ENCODE assay signal across 10 cellular contexts in the genomic region with DNA sequence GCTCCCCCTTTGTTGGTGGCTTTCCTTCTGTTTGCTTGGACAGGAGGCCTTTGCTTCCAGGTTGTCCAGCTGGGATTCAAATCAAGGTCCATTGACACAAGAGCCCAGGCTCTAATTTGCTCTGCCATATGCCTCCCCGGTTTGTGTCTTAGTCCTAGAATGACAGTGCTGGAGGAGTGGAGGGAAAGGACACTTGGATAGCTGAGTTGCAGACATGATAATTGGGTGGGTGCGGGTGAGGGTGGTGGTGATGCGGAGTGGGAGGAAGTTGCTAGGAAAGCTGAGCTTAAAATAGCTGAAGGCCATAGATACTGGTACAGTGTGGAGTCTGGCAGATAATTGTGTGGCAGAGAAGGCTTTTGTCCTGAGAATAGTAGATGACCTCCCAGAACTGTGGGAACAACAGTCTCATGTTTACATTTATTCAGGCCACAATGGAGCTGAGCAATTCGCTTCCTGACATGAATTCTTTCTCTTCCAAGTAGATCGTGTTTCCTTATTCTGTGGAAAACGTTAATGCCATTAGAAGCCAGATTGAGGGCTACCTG. TPM values are rescaled to one million over a fixed set of nuclear protein-coding genes. Genes with fewer than 3 reads are reported as not detected.
DNase-seq lines count a peak whose midpoint lies in the region; ATAC-seq and TF ChIP-seq lines count a peak whose summit lies in the region.
"Had no signal": no experiment of that assay in that cellular context is flagged by ENCODE, and none has a peak within 500 bp of the region (broad histone marks: within the 10 kb centered on the region; RNA-seq: fewer than 3 reads in every experiment).

No MANE protein-coding gene starts in this region.

- H3K4me1 ChIP-seq in SK-N-SH (ENCODE audit: control insufficient read depth in 1 of 2, insufficient read depth in 2 of 2, low read depth in 1 of 2, low read length in 1 of 2) (peaks cover 20 to 28% of the 10 kb centered on the region in 2 experiments; a peak in 3 of 4 replicates), skeletal muscle tissue (ENCODE audit: control insufficient read depth in 3 of 3, insufficient read depth in 3 of 3, low read length in 3 of 3) (peaks cover 64 to 74% (median 72%) of the 10 kb centered on the region in 3 donors)

- peaks cover 25% of the 10 kb centered on the region for H3F3A ChIP-seq in SK-N-SH (replicated peaks; ENCODE audit: insufficient read depth)

- peaks cover 11 to 48% of the 10 kb centered on the region in 2 experiments for H3K36me3 ChIP-seq in SK-N-SH (replicated peaks in 1 of 2; ENCODE audit: control insufficient read depth in 1 of 2, insufficient read depth in 2 of 2, low read length in 1 of 2)
- peaks cover 0 to 2% (median 0%) of the 10 kb centered on the region in 3 donors for H3K36me3 ChIP-seq in skeletal muscle tissue (ENCODE audit: control insufficient read depth in 3 of 3, insufficient read depth in 3 of 3, low read length in 3 of 3)

- no peak overlapping the region for H3K9ac ChIP-seq in SK-N-SH
- peak overlapping the region; percentile 54 to 83 (median 70) for H3K9ac ChIP-seq in skeletal muscle tissue (ENCODE audit: low read depth in 1 of 3, low read length in 3 of 3)

- peaks cover 0 to 2% (median 2%) of the 10 kb centered on the region in 3 donors for H3K27me3 Mint-ChIP-seq in CD14-positive monocyte (ENCODE audit: low read depth in 3 of 3)

- 80% methylated on average over 6 of the region's 6 CpGs for WGBS in SK-N-SH (ENCODE audit: low lambda C conversion rate)

- TF ChIP-seq CTCF in SK-N-SH (IDR thresholded peaks at IDR 0.05) (no peak), CD14-positive monocyte (IDR thresholded peaks at IDR 0.05) (no peak)

- POLR2A ChIA-PET in SK-N-SH (lab: Yijun Ruan, JAX) = no interaction called here

- H3K4me3 ChIP-seq in SK-N-SH (ENCODE audit: low read depth in 2 of 2, low read length in 1 of 2) (no peak overlapping the region), skeletal muscle tissue (ENCODE audit: low read length in 3 of 3) (peak overlapping the region in 2 of 3 donors; percentile 2 to 30)

- no peak for TF ChIP-seq EP300 in SK-N-SH (IDR thresholded peaks at IDR 0.05; ENCODE audit: borderline replicate concordance in 1 of 2, low read depth in 1 of 2, low read length in 1 of 2)

- peak; percentile 31 for DNase-seq in DMS 273 (lab: John Stamatoyannopoulos, UW; ENCODE audit: unreplicated experiment)
- no peak for DNase-seq in DMS 273 treated with DMSO at 0.1 percent for 48 hours (lab: John Stamatoyannopoulos, UW)
- DNase-seq in SK-N-SH = peak; percentile 50
- peak; percentile 37 for DNase-seq in left cardiac atrium
- DNase-seq in CD14-positive monocyte (ENCODE audit: low spot score) = no peak
- DNase-seq: NCI-H510A had no signal

- intact Hi-C loops in left cardiac atrium (cut with DNase I) = no loop called here
- intact Hi-C loops in CD14-positive monocyte (cut with micrococcal nuclease) = no loop called here

- H3K9me2 ChIP-seq in SK-N-SH = no peaks in the 10 kb centered on the region

- peaks cover 17 to 43% (median 36%) of the 10 kb centered on the region in 7 donors for H3K9me3 Mint-ChIP-seq in CD14-positive monocyte

- peak overlapping the region in 1 of 2 donors; percentile 31 for H3K4me3 Mint-ChIP-seq in CD14-positive monocyte

- H3K27ac Mint-ChIP-seq in CD14-positive monocyte = peak overlapping the region in 1 of 7 donors; percentile 39

- peaks cover 54 to 71% of the 10 kb centered on the region in 2 donors for H3K36me3 Mint-ChIP-seq in CD14-positive monocyte

- CTCF ChIA-PET in SK-N-SH (lab: Yijun Ruan, JAX) = interaction anchor here (0.9 to 1.4 kb wide), 2 partner anchors 50 to 78 kb away, joined by 3 to 5 read pairs; no protein-coding TSS in a partner anchor

- H3K9me3 ChIP-seq in SK-N-SH (peaks cover 26% of the 10 kb centered on the region; the same call in 1 of the 2 replicates), skeletal muscle tissue (ENCODE audit: control insufficient read depth in 3 of 3, low read length in 3 of 3) (peaks cover 0 to 3% (median 0%) of the 10 kb centered on the region in 3 donors)

- peaks cover 39% of the 10 kb centered on the region for H3K4me1 Mint-ChIP-seq in CD14-positive monocyte

- H4K20me1 ChIP-seq in SK-N-SH (ENCODE audit: insufficient read depth) = peaks cover 44% of the 10 kb centered on the region

- H3K27ac ChIP-seq in SK-N-SH (ENCODE audit: low read depth in 2 of 2, low read length in 1 of 2) (peak overlapping the region in 1 of 2 experiments; percentile 54; a peak in 2 of 4 replicates), skeletal muscle tissue (ENCODE audit: low read depth, low read length) (peak overlapping the region; percentile 79)
- H3K27ac ChIP-seq: 22Rv1 had no signal

- ATAC-seq in left cardiac atrium = peak; percentile 81
- no peak for ATAC-seq in GM18502 (IDR thresholded peaks at IDR 0.05; ENCODE audit: poor library complexity, unreplicated experiment)
- ATAC-seq in activated CD4-positive, CD25-positive, alpha-beta regulatory T cell treated with anti-CD3 and anti-CD28 coated beads, Interleukin-2, amount 50 U/mL, for 24 hours = no peak

- TF ChIP-seq RAD21 in SK-N-SH (IDR thresholded peaks at IDR 0.05; ENCODE audit: low read length) = no peak

- H2AFZ ChIP-seq in SK-N-SH (ENCODE audit: low read depth) = no peak overlapping the region

- H3K79me2 ChIP-seq in SK-N-SH (ENCODE audit: insufficient read depth) = peaks cover 99% of the 10 kb centered on the region

- no peaks in the 10 kb centered on the region for H3K27me3 ChIP-seq in SK-N-SH (ENCODE audit: insufficient read depth)
- no peaks in the 10 kb centered on the region for H3K27me3 ChIP-seq in skeletal muscle tissue (ENCODE audit: control insufficient read depth in 3 of 3, insufficient read depth in 3 of 3, low read length in 3 of 3)

- H3K4me2 ChIP-seq in SK-N-SH = peak overlapping the region; percentile 20; the same call in 1 of the 2 replicates

TF ChIP-seq in SK-N-SH, 30 proteins besides CTCF, POLR2A, EP300 and RAD21 (continues in another document):
- TF ChIP-seq RXRA (IDR thresholded peaks at IDR 0.05; ENCODE audit: borderline replicate concordance, low read depth) (no peak), JUND (IDR thresholded peaks at IDR 0.05) (no peak), TAF1 (IDR thresholded peaks at IDR 0.05; ENCODE audit: borderline replicate concordance, low read depth, low read length) (no peak), MXI1 (IDR thresholded peaks at IDR 0.05; ENCODE audit: low read depth, low read length) (no peak), GATA2 (CRISPR knock-in tag; IDR thresholded peaks at IDR 0.05) (no peak), POLR2AphosphoS5 (IDR thresholded peaks at IDR 0.05; ENCODE audit: low read depth, low read length) (no peak), TEAD4 (IDR thresholded peaks at IDR 0.05; ENCODE audit: borderline replicate concordance, insufficient read depth) (no peak)
- TF ChIP-seq, protein P1, sequence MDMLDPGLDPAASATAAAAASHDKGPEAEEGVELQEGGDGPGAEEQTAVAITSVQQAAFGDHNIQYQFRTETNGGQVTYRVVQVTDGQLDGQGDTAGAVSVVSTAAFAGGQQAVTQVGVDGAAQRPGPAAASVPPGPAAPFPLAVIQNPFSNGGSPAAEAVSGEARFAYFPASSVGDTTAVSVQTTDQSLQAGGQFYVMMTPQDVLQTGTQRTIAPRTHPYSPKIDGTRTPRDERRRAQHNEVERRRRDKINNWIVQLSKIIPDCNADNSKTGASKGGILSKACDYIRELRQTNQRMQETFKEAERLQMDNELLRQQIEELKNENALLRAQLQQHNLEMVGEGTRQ (IDR thresholded peaks at IDR 0.05; ENCODE audit: borderline replicate concordance, low read depth, low read length) = no peak
- TF ChIP-seq, protein P2, sequence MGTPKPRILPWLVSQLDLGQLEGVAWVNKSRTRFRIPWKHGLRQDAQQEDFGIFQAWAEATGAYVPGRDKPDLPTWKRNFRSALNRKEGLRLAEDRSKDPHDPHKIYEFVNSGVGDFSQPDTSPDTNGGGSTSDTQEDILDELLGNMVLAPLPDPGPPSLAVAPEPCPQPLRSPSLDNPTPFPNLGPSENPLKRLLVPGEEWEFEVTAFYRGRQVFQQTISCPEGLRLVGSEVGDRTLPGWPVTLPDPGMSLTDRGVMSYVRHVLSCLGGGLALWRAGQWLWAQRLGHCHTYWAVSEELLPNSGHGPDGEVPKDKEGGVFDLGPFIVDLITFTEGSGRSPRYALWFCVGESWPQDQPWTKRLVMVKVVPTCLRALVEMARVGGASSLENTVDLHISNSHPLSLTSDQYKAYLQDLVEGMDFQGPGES (IDR thresholded peaks at IDR 0.05; ENCODE audit: low read depth, low read length) = no peak
- TF ChIP-seq, protein P3, sequence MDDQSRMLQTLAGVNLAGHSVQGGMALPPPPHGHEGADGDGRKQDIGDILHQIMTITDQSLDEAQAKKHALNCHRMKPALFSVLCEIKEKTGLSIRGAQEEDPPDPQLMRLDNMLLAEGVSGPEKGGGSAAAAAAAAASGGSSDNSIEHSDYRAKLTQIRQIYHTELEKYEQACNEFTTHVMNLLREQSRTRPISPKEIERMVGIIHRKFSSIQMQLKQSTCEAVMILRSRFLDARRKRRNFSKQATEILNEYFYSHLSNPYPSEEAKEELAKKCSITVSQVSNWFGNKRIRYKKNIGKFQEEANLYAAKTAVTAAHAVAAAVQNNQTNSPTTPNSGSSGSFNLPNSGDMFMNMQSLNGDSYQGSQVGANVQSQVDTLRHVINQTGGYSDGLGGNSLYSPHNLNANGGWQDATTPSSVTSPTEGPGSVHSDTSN (IDR thresholded peaks at IDR 0.05) = no peak
- TF ChIP-seq, protein P4, sequence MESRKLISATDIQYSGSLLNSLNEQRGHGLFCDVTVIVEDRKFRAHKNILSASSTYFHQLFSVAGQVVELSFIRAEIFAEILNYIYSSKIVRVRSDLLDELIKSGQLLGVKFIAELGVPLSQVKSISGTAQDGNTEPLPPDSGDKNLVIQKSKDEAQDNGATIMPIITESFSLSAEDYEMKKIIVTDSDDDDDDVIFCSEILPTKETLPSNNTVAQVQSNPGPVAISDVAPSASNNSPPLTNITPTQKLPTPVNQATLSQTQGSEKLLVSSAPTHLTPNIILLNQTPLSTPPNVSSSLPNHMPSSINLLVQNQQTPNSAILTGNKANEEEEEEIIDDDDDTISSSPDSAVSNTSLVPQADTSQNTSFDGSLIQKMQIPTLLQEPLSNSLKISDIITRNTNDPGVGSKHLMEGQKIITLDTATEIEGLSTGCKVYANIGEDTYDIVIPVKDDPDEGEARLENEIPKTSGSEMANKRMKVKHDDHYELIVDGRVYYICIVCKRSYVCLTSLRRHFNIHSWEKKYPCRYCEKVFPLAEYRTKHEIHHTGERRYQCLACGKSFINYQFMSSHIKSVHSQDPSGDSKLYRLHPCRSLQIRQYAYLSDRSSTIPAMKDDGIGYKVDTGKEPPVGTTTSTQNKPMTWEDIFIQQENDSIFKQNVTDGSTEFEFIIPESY (IDR thresholded peaks at IDR 0.05; ENCODE audit: borderline replicate concordance, low read depth) = no peak

RNA-seq across cellular contexts. Expression of a gene that starts 23.8 kb away (rescaled TPM):
- polyA plus RNA-seq in SK-N-SH (2012; rRNA removed) (45.1 and 62.4 TPM in 2 replicates), CD14-positive monocyte (10 to 100 TPM; 34.1 to 43.2 TPM)
- polyA plus RNA-seq in SK-N-SH (2012; cell fraction: cytosol; rRNA removed) = 54.4 and 58.5 TPM in 2 replicates
- polyA plus RNA-seq in SK-N-SH (2012; cell fraction: nucleus; rRNA removed) = 48.9 and 66.1 TPM in 2 replicates
- total RNA-seq in left cardiac atrium (10 to 100 TPM; 71.6 to 82.2 TPM), skeletal muscle tissue (83.5 TPM)

Comparison
In these comparisons a context has a peak if more than half of its experiments do, and no peak if none do; other contexts are left out.
1. DNase-seq: peak in DMS 273 (single experiment), SK-N-SH (single experiment) and left cardiac atrium (single experiment); none in DMS 273 treated with DMSO at 0.1 percent for 48 hours (single experiment) and CD14-positive monocyte (single experiment).
2. H3K4me3 ChIP-seq: peak in skeletal muscle tissue (2 of 3); none in SK-N-SH (0 of 2).
3. ATAC-seq: peak in left cardiac atrium (2 of 2); none in GM18502 (single experiment) and activated CD4-positive, CD25-positive, alpha-beta regulatory T cell treated with anti-CD3 and anti-CD28 coated beads, Interleukin-2, amount 50 U/mL, for 24 hours (0 of 2).